Comparison of ENCODE assay signal across 28 cellular contexts in the genomic region with DNA sequence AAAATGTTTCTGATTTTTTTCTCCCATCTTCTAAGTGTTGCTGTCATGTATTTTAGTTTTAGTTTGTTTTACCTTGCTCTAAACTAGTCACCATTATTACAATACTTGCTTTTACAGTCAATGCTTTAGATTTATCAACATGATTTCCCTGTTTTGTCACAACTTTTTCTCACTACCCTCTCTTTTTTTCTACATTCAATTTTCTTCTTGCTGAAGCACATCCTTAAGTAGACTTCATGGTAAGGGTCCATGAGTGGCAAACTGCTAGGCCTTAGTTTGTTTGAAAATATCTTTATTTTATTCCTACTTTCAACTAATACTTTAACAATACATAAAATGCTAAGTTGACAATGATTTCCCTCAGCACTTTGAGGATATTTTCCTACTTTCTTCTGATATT.
"Had no signal": no experiment of that assay in that cellular context is flagged by ENCODE, and none has a peak within 500 bp of the region (broad histone marks: within the 10 kb centered on the region; RNA-seq: fewer than 3 reads in every experiment).

No MANE protein-coding gene starts in this region.

- H3K27ac Mint-ChIP-seq: nephron; neural progenitor cell; progenitor cell of endocrine pancreas; stimulated activated effector memory CD8-positive, alpha-beta T cell treated with anti-CD3 and anti-CD28 coated beads, Interleukin-12 subunit alpha, Interleukin-12 subunit beta, amount 100 ng/mL, for 72 hours; stimulated activated naive B cell treated with anti-CD40 and anti-IgM and Interleukin-4, amounts not matched to agents 10 μg/mL and 1 μg/mL and 100 μg/mL, for 72 hours; stimulated activated naive CD8-positive, alpha-beta T cell treated with anti-CD3 and anti-CD28 coated beads, Interleukin-15, Interleukin-2, amounts not matched to agents 100 ng/mL and 50 ng/mL, for 24 hours had no signal

- H3K4me1 ChIP-seq: neural progenitor cell, parathyroid adenoma, psoas muscle, right lobe of liver, sigmoid colon, stomach, thyroid gland, tibial nerve, upper lobe of left lung, vagina had no signal

- H3K4me3 Mint-ChIP-seq: nephron; neural progenitor cell; stimulated activated effector memory CD8-positive, alpha-beta T cell treated with anti-CD3 and anti-CD28 coated beads, Interleukin-12 subunit alpha, Interleukin-12 subunit beta, amount 100 ng/mL, for 72 hours; stimulated activated naive B cell treated with anti-CD40 and anti-IgM and Interleukin-4, amounts not matched to agents 10 μg/mL and 1 μg/mL and 100 μg/mL, for 72 hours; stimulated activated naive CD8-positive, alpha-beta T cell treated with anti-CD3 and anti-CD28 coated beads, Interleukin-15, Interleukin-2, amounts not matched to agents 100 ng/mL and 50 ng/mL, for 24 hours had no signal

- ATAC-seq: psoas muscle; right cardiac atrium; right lobe of liver; stimulated activated effector memory CD8-positive, alpha-beta T cell treated with anti-CD3 and anti-CD28 coated beads, Interleukin-12 subunit alpha, Interleukin-12 subunit beta, amount 100 ng/mL, for 72 hours; stimulated activated naive B cell treated with anti-CD40 and anti-IgM and Interleukin-4, amounts not matched to agents 10 μg/mL and 1 μg/mL and 100 μg/mL, for 72 hours had no signal

- H3K27me3 ChIP-seq: neural progenitor cell, ovary, right lobe of liver, sigmoid colon, stomach, thyroid gland, tibial nerve, upper lobe of left lung, vagina had no signal

- H2AFZ ChIP-seq: neural progenitor cell, parathyroid adenoma had no signal

- H3K27me3 Mint-ChIP-seq: progenitor cell of endocrine pancreas; stimulated activated naive B cell treated with anti-CD40 and anti-IgM and Interleukin-4, amounts not matched to agents 10 μg/mL and 1 μg/mL and 100 μg/mL, for 72 hours; stimulated activated naive CD8-positive, alpha-beta T cell treated with anti-CD3 and anti-CD28 coated beads, Interleukin-15, Interleukin-2, amounts not matched to agents 100 ng/mL and 50 ng/mL, for 24 hours had no signal

- H3K4me3 ChIP-seq: neural progenitor cell, ovary, psoas muscle, right lobe of liver, sigmoid colon, stomach, thoracic aorta, thyroid gland, tibial nerve, upper lobe of left lung, vagina had no signal

- H3K4me2 ChIP-seq: neural progenitor cell had no signal

- DNase-seq: occipital lobe; ovary; posterior cingulate gyrus; psoas muscle; right cardiac atrium; right lobe of liver; sigmoid colon; small intestine; stimulated activated CD4-positive, alpha-beta T cell treated with anti-CD3 and anti-CD28 coated beads, Interleukin-15, amount 100 ng/mL, for 24 hours; stimulated activated CD4-positive, alpha-beta T cell treated with anti-CD3 and anti-CD28 coated beads, Interleukin-2, amount 100 ng/mL, for 24 hours; stimulated activated CD4-positive, alpha-beta T cell treated with anti-CD3 and anti-CD28 coated beads, Interleukin-2, amount 100 ng/mL, for 48 hours; stimulated activated CD4-positive, alpha-beta T cell treated with anti-CD3 and anti-CD28 coated beads, Interleukin-4, amount 100 ng/mL, for 24 hours; stimulated activated naive B cell treated with anti-CD40 and anti-IgM and Interleukin-4, amounts not matched to agents 10 μg/mL and 1 μg/mL and 100 μg/mL, for 72 hours; stimulated activated naive CD4-positive, alpha-beta T cell treated with Interleukin-2 at 50 U/mL for 16 hours; stomach; thyroid gland; trophoblast cell; upper lobe of left lung had no signal

- FAIRE-seq: small intestine, urothelium cell line had no signal

- H3K27ac ChIP-seq: neural progenitor cell, ovary, parathyroid adenoma, psoas muscle, right lobe of liver, sigmoid colon, stomach, thoracic aorta, thyroid gland, tibial nerve, upper lobe of left lung, vagina had no signal

- H3K79me2 ChIP-seq: parathyroid adenoma had no signal

- H3K9me3 ChIP-seq: thyroid gland had no signal

- H3K36me3 ChIP-seq: ovary, right lobe of liver, thoracic aorta, thyroid gland, vagina had no signal

- H3K4me1 Mint-ChIP-seq: nephron; neural progenitor cell; stimulated activated effector memory CD8-positive, alpha-beta T cell treated with anti-CD3 and anti-CD28 coated beads, Interleukin-12 subunit alpha, Interleukin-12 subunit beta, amount 100 ng/mL, for 72 hours; stimulated activated naive B cell treated with anti-CD40 and anti-IgM and Interleukin-4, amounts not matched to agents 10 μg/mL and 1 μg/mL and 100 μg/mL, for 72 hours had no signal

- H3K9ac ChIP-seq: neural progenitor cell, parathyroid adenoma had no signal
